15 cellular contexts compared by ENCODE assay signal in genomic region chr1:206459703-206460102, GRCh38. TPM values are rescaled to one million over a fixed set of nuclear protein-coding genes. Genes with fewer than 3 reads are reported as not detected.
A peak's percentile ranks its signal among the peaks of the same experiment; 100 is the strongest.
DNase-seq lines count a peak whose midpoint lies in the region; ATAC-seq and TF ChIP-seq lines count a peak whose summit lies in the region.
"Had no signal": no experiment of that assay in that cellular context is flagged by ENCODE, and none has a peak within 500 bp of the region (broad histone marks: within the 10 kb centered on the region; RNA-seq: fewer than 3 reads in every experiment).

No MANE protein-coding gene starts in this region.

- H3K4me1 Mint-ChIP-seq in activated T-helper 1 cell treated with anti-CD3 and anti-CD28 coated beads, Interleukin-12 subunit alpha, Interleukin-12 subunit beta, Interleukin-2, Interleukin-4 antibody, amounts not matched to agents 30 ng/mL and 10 ng/mL and 1 ng/mL, durations not matched to agents 14 hours and 24 hours and 36 hours (ENCODE audit: low read depth), result peaks cover 47% of the 10 kb centered on the region
- peaks cover 35% of the 10 kb centered on the region for H3K4me1 Mint-ChIP-seq in endothelial cell (ENCODE audit: unreplicated experiment)
- H3K4me1 Mint-ChIP-seq in stimulated activated naive B cell treated with anti-CD40 and anti-IgM and Interleukin-4, amounts not matched to agents 10 μg/mL and 1 μg/mL and 100 μg/mL, for 72 hours, result peaks cover 15 to 19% of the 10 kb centered on the region in 2 donors
- H3K4me1 Mint-ChIP-seq: B cell had no signal

- no peaks in the 10 kb centered on the region for H3K9me3 Mint-ChIP-seq in activated T-helper 1 cell treated with anti-CD3 and anti-CD28 coated beads, Interleukin-12 subunit alpha, Interleukin-12 subunit beta, Interleukin-2, Interleukin-4 antibody, amounts not matched to agents 30 ng/mL and 10 ng/mL and 1 ng/mL, durations not matched to agents 14 hours and 24 hours and 36 hours
- no peaks in the 10 kb centered on the region for H3K9me3 Mint-ChIP-seq in endothelial cell (ENCODE audit: unreplicated experiment)
- H3K9me3 Mint-ChIP-seq in stimulated activated naive B cell treated with anti-CD40 and anti-IgM and Interleukin-4, amounts not matched to agents 10 μg/mL and 1 μg/mL and 100 μg/mL, for 72 hours, result no peaks in the 10 kb centered on the region
- H3K9me3 Mint-ChIP-seq: CD4-positive, alpha-beta T cell; H9 had no signal

- H3K27me3 ChIP-seq in left ventricle myocardium inferior (ENCODE audit: low read depth), result no peaks in the 10 kb centered on the region

- intact Hi-C loops in left ventricle myocardium inferior (cut with micrococcal nuclease), result no loop called here
- intact Hi-C loops in Right ventricle myocardium superior (cut with DNase I), result no loop called here
- intact Hi-C loops in activated T-helper 1 cell treated with anti-CD3 and anti-CD28 coated beads, Interleukin-12 subunit alpha, Interleukin-12 subunit beta, Interleukin-2, Interleukin-4 antibody, amounts not matched to agents 30 ng/mL and 10 ng/mL and 1 ng/mL, durations not matched to agents 14 hours and 24 hours and 36 hours (cut with micrococcal nuclease), result no loop called here

- ATAC-seq in Right ventricle myocardium superior (ENCODE audit: poor library complexity), result no peak
- ATAC-seq in stimulated activated naive B cell treated with anti-CD40 and anti-IgM and Interleukin-4, amounts not matched to agents 10 μg/mL and 1 μg/mL and 100 μg/mL, for 72 hours (replicated peaks), result no peak
- ATAC-seq: GM12878 had no signal

- TF ChIP-seq CTCF in left ventricle myocardium inferior (IDR thresholded peaks at IDR 0.05; ENCODE audit: borderline replicate concordance), result no peak
- TF ChIP-seq CTCF in endothelial cell (IDR thresholded peaks at IDR 0.05; ENCODE audit: unreplicated experiment), result no peak

- H3K36me3 ChIP-seq in left ventricle myocardium inferior, result peaks cover 13% of the 10 kb centered on the region

- DNase-seq in left ventricle myocardium inferior, result no peak
- no peak for DNase-seq in Right ventricle myocardium superior
- DNase-seq in activated T-helper 1 cell treated with anti-CD3 and anti-CD28 coated beads, Interleukin-12 subunit alpha, Interleukin-12 subunit beta, Interleukin-2, Interleukin-4 antibody, amounts not matched to agents 30 ng/mL and 10 ng/mL and 1 ng/mL, durations not matched to agents 14 hours and 24 hours and 36 hours (ENCODE audit: low spot score), result no peak
- no peak for DNase-seq in endothelial cell (ENCODE audit: low spot score)
- no peak for DNase-seq in stimulated activated naive B cell treated with anti-CD40 and anti-IgM and Interleukin-4, amounts not matched to agents 10 μg/mL and 1 μg/mL and 100 μg/mL, for 72 hours
- no peak for DNase-seq in GOT3 (lab: John Stamatoyannopoulos, UW)
- no peak for DNase-seq in activated gamma-delta T cell (lab: John Stamatoyannopoulos, UW)
- no peak for DNase-seq in glomerular visceral epithelial cell (ENCODE audit: extremely low spot score)
- DNase-seq: Calu3; CD4-positive, alpha-beta T cell; DMS 273 treated with DMSO at 0.1 percent for 48 hours; GM23248; H9 had no signal

- H3K27ac Mint-ChIP-seq in activated T-helper 1 cell treated with anti-CD3 and anti-CD28 coated beads, Interleukin-12 subunit alpha, Interleukin-12 subunit beta, Interleukin-2, Interleukin-4 antibody, amounts not matched to agents 30 ng/mL and 10 ng/mL and 1 ng/mL, durations not matched to agents 14 hours and 24 hours and 36 hours, result peak overlapping the region; percentile 45
- H3K27ac Mint-ChIP-seq in endothelial cell (ENCODE audit: unreplicated experiment), result peak overlapping the region; percentile 52
- H3K27ac Mint-ChIP-seq in stimulated activated naive B cell treated with anti-CD40 and anti-IgM and Interleukin-4, amounts not matched to agents 10 μg/mL and 1 μg/mL and 100 μg/mL, for 72 hours, result peak overlapping the region; percentile 15
- H3K27ac Mint-ChIP-seq: B cell; CD4-positive, alpha-beta T cell had no signal

- no peak overlapping the region for H3K4me3 ChIP-seq in left ventricle myocardium inferior
- H3K4me3 ChIP-seq: GM12878, GM23248 had no signal

- peaks cover 54% of the 10 kb centered on the region for H3K4me1 ChIP-seq in left ventricle myocardium inferior

- peak overlapping the region; percentile 82 for H3K27ac ChIP-seq in left ventricle myocardium inferior (replicated peaks)
- H3K27ac ChIP-seq: GM23248 had no signal

- no peaks in the 10 kb centered on the region for H3K27me3 Mint-ChIP-seq in activated T-helper 1 cell treated with anti-CD3 and anti-CD28 coated beads, Interleukin-12 subunit alpha, Interleukin-12 subunit beta, Interleukin-2, Interleukin-4 antibody, amounts not matched to agents 30 ng/mL and 10 ng/mL and 1 ng/mL, durations not matched to agents 14 hours and 24 hours and 36 hours (ENCODE audit: insufficient read depth)
- H3K27me3 Mint-ChIP-seq in endothelial cell (ENCODE audit: unreplicated experiment), result peaks cover 3% of the 10 kb centered on the region
- no peaks in the 10 kb centered on the region for H3K27me3 Mint-ChIP-seq in stimulated activated naive B cell treated with anti-CD40 and anti-IgM and Interleukin-4, amounts not matched to agents 10 μg/mL and 1 μg/mL and 100 μg/mL, for 72 hours
- H3K27me3 Mint-ChIP-seq: B cell; CD4-positive, alpha-beta T cell had no signal

- no peaks in the 10 kb centered on the region for H3K9me3 ChIP-seq in left ventricle myocardium inferior (replicated peaks)

- no peak overlapping the region for H3K4me3 Mint-ChIP-seq in activated T-helper 1 cell treated with anti-CD3 and anti-CD28 coated beads, Interleukin-12 subunit alpha, Interleukin-12 subunit beta, Interleukin-2, Interleukin-4 antibody, amounts not matched to agents 30 ng/mL and 10 ng/mL and 1 ng/mL, durations not matched to agents 14 hours and 24 hours and 36 hours
- peak overlapping the region; percentile 5 for H3K4me3 Mint-ChIP-seq in endothelial cell (ENCODE audit: unreplicated experiment)
- no peak overlapping the region for H3K4me3 Mint-ChIP-seq in stimulated activated naive B cell treated with anti-CD40 and anti-IgM and Interleukin-4, amounts not matched to agents 10 μg/mL and 1 μg/mL and 100 μg/mL, for 72 hours
- H3K4me3 Mint-ChIP-seq: B cell; CD4-positive, alpha-beta T cell; H9 had no signal

- H3K36me3 Mint-ChIP-seq in activated T-helper 1 cell treated with anti-CD3 and anti-CD28 coated beads, Interleukin-12 subunit alpha, Interleukin-12 subunit beta, Interleukin-2, Interleukin-4 antibody, amounts not matched to agents 30 ng/mL and 10 ng/mL and 1 ng/mL, durations not matched to agents 14 hours and 24 hours and 36 hours (ENCODE audit: low read depth), result peaks cover 51% of the 10 kb centered on the region
- H3K36me3 Mint-ChIP-seq in endothelial cell (ENCODE audit: low read depth, unreplicated experiment), result peaks cover 79% of the 10 kb centered on the region
- H3K36me3 Mint-ChIP-seq in stimulated activated naive B cell treated with anti-CD40 and anti-IgM and Interleukin-4, amounts not matched to agents 10 μg/mL and 1 μg/mL and 100 μg/mL, for 72 hours, result peaks cover 40 to 58% of the 10 kb centered on the region in 2 donors

RNA-seq across cellular contexts. Expression of gene IKBKE, which starts 10.6 kb away (rescaled TPM):
- total RNA-seq in left ventricle myocardium inferior (0.80 TPM), Right ventricle myocardium superior (0.46 TPM), endothelial cell (ENCODE audit: unreplicated experiment) (20.9 TPM)
- 59.8 and 64.9 TPM in 2 replicates for total RNA-seq in activated T-helper 1 cell treated with anti-CD3 and anti-CD28 coated beads, Interleukin-12 subunit alpha, Interleukin-12 subunit beta, Interleukin-2, Interleukin-4 antibody, amounts not matched to agents 30 ng/mL and 10 ng/mL and 1 ng/mL, durations not matched to agents 14 hours and 24 hours and 36 hours

RNA-seq across cellular contexts. Expression of gene RASSF5, which starts 47.6 kb away (rescaled TPM):
- total RNA-seq in left ventricle myocardium inferior (7.8 TPM), Right ventricle myocardium superior (3.9 TPM), endothelial cell (ENCODE audit: unreplicated experiment) (1.2 TPM)
- 220 and 221 TPM in 2 replicates for total RNA-seq in activated T-helper 1 cell treated with anti-CD3 and anti-CD28 coated beads, Interleukin-12 subunit alpha, Interleukin-12 subunit beta, Interleukin-2, Interleukin-4 antibody, amounts not matched to agents 30 ng/mL and 10 ng/mL and 1 ng/mL, durations not matched to agents 14 hours and 24 hours and 36 hours

Comparison
In these comparisons a context has a peak if more than half of its experiments do, and no peak if none do; other contexts are left out.
1. RNA of gene IKBKE, which starts 10.6 kb away (total RNA-seq): 59.8 to 64.9 TPM in activated T-helper 1 cell treated with anti-CD3 and anti-CD28 coated beads, Interleukin-12 subunit alpha, Interleukin-12 subunit beta, Interleukin-2, Interleukin-4 antibody, amounts not matched to agents 30 ng/mL and 10 ng/mL and 1 ng/mL, durations not matched to agents 14 hours and 24 hours and 36 hours and 20.9 TPM in endothelial cell (single experiment); 0.80 TPM in left ventricle myocardium inferior (single experiment) and 0.46 TPM in Right ventricle myocardium superior (single experiment); every median in the first group is over 10 times any median in the second.
2. RNA of gene RASSF5, which starts 47.6 kb away (total RNA-seq): 220 to 221 TPM in activated T-helper 1 cell treated with anti-CD3 and anti-CD28 coated beads, Interleukin-12 subunit alpha, Interleukin-12 subunit beta, Interleukin-2, Interleukin-4 antibody, amounts not matched to agents 30 ng/mL and 10 ng/mL and 1 ng/mL, durations not matched to agents 14 hours and 24 hours and 36 hours; 7.8 TPM in left ventricle myocardium inferior (single experiment), 3.9 TPM in Right ventricle myocardium superior (single experiment) and 1.2 TPM in endothelial cell (single experiment); every median in the first group is over 10 times any median in the second.
3. Peak in every context shown above with its lines, with median percentiles within 50 percentile points of each other: H3K27ac Mint-ChIP-seq.